ENCODE assay signal across 2 cellular contexts in genomic region chr16:72012607-72013006, GRCh38.
A peak's percentile ranks its signal among the peaks of the same experiment; 100 is the strongest.
TF ChIP-seq lines count a peak whose summit lies in the region.

No MANE protein-coding gene starts in this region.

TF ChIP-seq in liver, 16 proteins besides CTCF, POLR2A, EP300 and RAD21:
- TF ChIP-seq RXRA (IDR thresholded peaks at IDR 0.05) = no peak
- TF ChIP-seq ZBTB33 (IDR thresholded peaks at IDR 0.05) = no peak
- TF ChIP-seq YY1 (IDR thresholded peaks at IDR 0.05) = no peak
- no peak for TF ChIP-seq ATF3 (IDR thresholded peaks at IDR 0.05)
- peak; percentile 60 for TF ChIP-seq MAX (IDR thresholded peaks at IDR 0.05)
- no peak for TF ChIP-seq EGR1 (IDR thresholded peaks at IDR 0.05; ENCODE audit: low read depth in 2 of 2)

TF ChIP-seq in HepG2, 621 proteins besides CTCF, POLR2A, EP300 and RAD21:
- TF ChIP-seq NFIB (CRISPR knock-in tag; IDR thresholded peaks at IDR 0.05; ENCODE audit: borderline replicate concordance) (no peak), IKZF4 (CRISPR knock-in tag; IDR thresholded peaks at IDR 0.05; ENCODE audit: borderline replicate concordance, low read depth, not compliant biosample characterization) (no peak), ZNF619 (CRISPR knock-in tag; IDR thresholded peaks at IDR 0.05) (no peak), E2F5 (CRISPR knock-in tag; conservative IDR thresholded peaks at IDR 0.05) (no peak), ZNF343 (CRISPR knock-in tag; IDR thresholded peaks at IDR 0.05) (no peak), ZFY (CRISPR knock-in tag; IDR thresholded peaks at IDR 0.05) (no peak), BCL3 (CRISPR knock-in tag; IDR thresholded peaks at IDR 0.05) (no peak), FOXO4 (CRISPR knock-in tag; conservative IDR thresholded peaks at IDR 0.05) (no peak), MEIS1 (CRISPR knock-in tag; IDR thresholded peaks at IDR 0.05; ENCODE audit: borderline replicate concordance) (no peak), CEBPG (CRISPR knock-in tag; IDR thresholded peaks at IDR 0.05) (no peak), FOXP1 (IDR thresholded peaks at IDR 0.05) (no peak), FOXP1 (CRISPR knock-in tag; IDR thresholded peaks at IDR 0.05) (no peak), GATA4 (IDR thresholded peaks at IDR 0.05; ENCODE audit: borderline replicate concordance, low read depth) (no peak), ZNF883 (CRISPR knock-in tag; IDR thresholded peaks at IDR 0.05; ENCODE audit: not compliant biosample characterization) (no peak), ZFP62 (CRISPR knock-in tag; IDR thresholded peaks at IDR 0.05) (no peak), ZKSCAN8 (CRISPR knock-in tag; IDR thresholded peaks at IDR 0.05; ENCODE audit: borderline replicate concordance) (no peak), ZFP41 (CRISPR knock-in tag; IDR thresholded peaks at IDR 0.05; ENCODE audit: borderline replicate concordance) (no peak), JARID2 (CRISPR knock-in tag; IDR thresholded peaks at IDR 0.05; ENCODE audit: insufficient replicate concordance) (no peak), ARID5B (CRISPR knock-in tag; IDR thresholded peaks at IDR 0.05) (no peak), RFX1 (IDR thresholded peaks at IDR 0.05) (no peak), ASH2L (IDR thresholded peaks at IDR 0.05; ENCODE audit: insufficient read length, low read depth, low read length) (no peak)
TF ChIP-seq in HepG2: peak in this region for 0.
